In genomic region chr7:134278502-134279153, GRCh38 we compare ENCODE assay signal across 20 cellular contexts. TPM values are rescaled to one million over a fixed set of nuclear protein-coding genes. Genes with fewer than 3 reads are reported as not detected.
DNase-seq lines count a peak whose midpoint lies in the region; ATAC-seq, FAIRE-seq and TF ChIP-seq lines count a peak whose summit lies in the region.
"Had no signal": no experiment of that assay in that cellular context is flagged by ENCODE, and none has a peak within 500 bp of the region (broad histone marks: within the 10 kb centered on the region; RNA-seq: fewer than 3 reads in every experiment).

No MANE protein-coding gene starts in this region.

- H3K4me3 Mint-ChIP-seq in nephron = no peak overlapping the region
- H3K4me3 Mint-ChIP-seq: CD4-positive, alpha-beta memory T cell; HFFc6 had no signal

- no peak for TF ChIP-seq POLR2A in A549 (IDR thresholded peaks at IDR 0.05; ENCODE audit: low read length)

- no peak overlapping the region for H3K27ac ChIP-seq in A549
- H3K27ac ChIP-seq in OCI-LY3 (ENCODE audit: low read length) = no peak overlapping the region
- H3K27ac ChIP-seq in PC-3 (ENCODE audit: low read length) = no peak overlapping the region

- peaks cover 2% of the 10 kb centered on the region; the same call in 1 of the 2 replicates for H3K27me3 ChIP-seq in OCI-LY3 (ENCODE audit: low read depth, low read length)
- peaks cover 14% of the 10 kb centered on the region for H3K27me3 ChIP-seq in PC-3 (ENCODE audit: low read length)

- 0 out of 2 replicates have a peak overlapping the region, but pooled peaks have one; percentile 4 for H2AFZ ChIP-seq in OCI-LY3 (ENCODE audit: low read depth, low read length)
- H2AFZ ChIP-seq in PC-3 (ENCODE audit: low read length) = no peak overlapping the region

- ATAC-seq in A549 (no peak), PC-3 (no peak)

- TF ChIP-seq CTCF in A549 (IDR thresholded peaks at IDR 0.05) (no peak), OCI-LY3 (IDR thresholded peaks at IDR 0.05; ENCODE audit: low read depth, low read length) (no peak), nephron (IDR thresholded peaks at IDR 0.05; ENCODE audit: unreplicated experiment in 3 of 3) (no peak), PC-3 (conservative IDR thresholded peaks at IDR 0.05; ENCODE audit: low read depth, low read length) (no peak)

- no peaks in the 10 kb centered on the region for H3K4me1 Mint-ChIP-seq in nephron

- H3K9me3 ChIP-seq in A549 = no peaks in the 10 kb centered on the region
- H3K9me3 ChIP-seq in OCI-LY3 (ENCODE audit: insufficient read depth, low read length) = no peaks in the 10 kb centered on the region
- no peaks in the 10 kb centered on the region for H3K9me3 ChIP-seq in PC-3 (ENCODE audit: low read length)
- H3K9me3 ChIP-seq: HAP-1 had no signal

- peak; percentile 72 for FAIRE-seq in A549 (lab: Jason Lieb, UNC)
- FAIRE-seq in RCC 7860 (lab: Jason Lieb, UNC) = no peak
- FAIRE-seq: GM18507, H54 had no signal

- H3K36me3 ChIP-seq in OCI-LY3 (replicated peaks; ENCODE audit: low read depth, low read length) (no peaks in the 10 kb centered on the region), PC-3 (ENCODE audit: low read depth, low read length) (no peaks in the 10 kb centered on the region)
- H3K36me3 ChIP-seq: HAP-1 had no signal

- TF ChIP-seq RAD21 in A549 (conservative IDR thresholded peaks at IDR 0.05 in 1 of 2, IDR thresholded peaks at IDR 0.05 in 1 of 2) = no peak

- peaks cover 7% of the 10 kb centered on the region; the same call in 2 of the 3 replicates for H3K4me1 ChIP-seq in A549
- H3K4me1 ChIP-seq in OCI-LY3 (ENCODE audit: low read length) = no peaks in the 10 kb centered on the region
- no peaks in the 10 kb centered on the region for H3K4me1 ChIP-seq in PC-3 (ENCODE audit: insufficient read depth, low read length)
- H3K4me1 ChIP-seq: HAP-1 had no signal

- POLR2A ChIA-PET in A549 (lab: Yijun Ruan, JAX) = no interaction called here
- POLR2A ChIA-PET in PC-3 (lab: Charles Lee; ENCODE audit: unreplicated experiment) = no interaction called here

- no peaks in the 10 kb centered on the region for H3F3A ChIP-seq in PC-3 (ENCODE audit: low read length, unreplicated experiment)

- H3K27ac Mint-ChIP-seq in nephron = peak overlapping the region in 2 of 3 experiments; percentile 28 to 77
- H3K27ac Mint-ChIP-seq: CD4-positive, alpha-beta memory T cell; HFFc6 had no signal

- H3K27me3 Mint-ChIP-seq in nephron (ENCODE audit: low read depth) = peaks cover 4% of the 10 kb centered on the region

- no TSS peak for BruUV-seq in PC-3 (replicated peaks; lab: Mats Ljungman, UMichigan)

- TF ChIP-seq EP300 in A549 (IDR thresholded peaks at IDR 0.05) = no peak

- no peaks in the 10 kb centered on the region for H3K36me3 Mint-ChIP-seq in nephron (ENCODE audit: low read depth)
- H3K36me3 Mint-ChIP-seq: CD4-positive, alpha-beta memory T cell had no signal

- CTCF ChIA-PET in A549 (lab: Yijun Ruan, JAX) = interaction anchor here (0.9 kb wide), 1 partner anchor 81 kb away, joined by 3 read pairs; no protein-coding TSS in a partner anchor
- CTCF ChIA-PET in PC-3 (lab: Charles Lee) = no interaction called here

- intact Hi-C loops in PC-3 (cut with micrococcal nuclease) = no loop called here

- H3K9ac ChIP-seq in OCI-LY3 (ENCODE audit: low read length) (no peak overlapping the region), PC-3 (ENCODE audit: low read length) (no peak overlapping the region)

- no peaks in the 10 kb centered on the region for H4K20me1 ChIP-seq in OCI-LY3 (ENCODE audit: insufficient read depth, low read length)
- no peaks in the 10 kb centered on the region for H4K20me1 ChIP-seq in PC-3 (ENCODE audit: low read length)

- H3K9me2 ChIP-seq in PC-3 (replicated peaks; ENCODE audit: low read length) = no peaks in the 10 kb centered on the region

- H3K9me3 Mint-ChIP-seq in nephron = no peaks in the 10 kb centered on the region
- H3K9me3 Mint-ChIP-seq: HFFc6 had no signal

- no peak for DNase-seq in A549 (ENCODE audit: low read depth in 1 of 2, low spot score in 1 of 2)
- peak; percentile 43 for DNase-seq in renal cortical epithelial cell (ENCODE audit: low read depth)
- DNase-seq in PC-3 = no peak
- DNase-seq in RCC 7860 (ENCODE audit: low spot score) = no peak
- DNase-seq in stimulated activated CD4-positive, alpha-beta T cell treated with anti-CD3 and anti-CD28 coated beads, Interleukin-4, amount 100 ng/mL, for 24 hours = no peak
- DNase-seq: 8988T; C1 segment of cervical spinal cord; Calu3; CD4-positive, alpha-beta memory T cell; COR-L47; DMS53; DMS79 treated with DMSO at 0.1 percent for 48 hours; GF-D8; GOT3; HFFc6 had no signal

- peak overlapping the region; percentile 25; the same call in 2 of the 3 replicates for H3K4me2 ChIP-seq in A549
- H3K4me2 ChIP-seq in OCI-LY3 (ENCODE audit: low read length) = no peak overlapping the region
- no peak overlapping the region for H3K4me2 ChIP-seq in PC-3 (ENCODE audit: low read length)

- 49% methylated on average over 7 of the region's 7 CpGs for WGBS in A549 (ENCODE audit: missing lambda C conversion rate)

- H3K79me2 ChIP-seq in OCI-LY3 (ENCODE audit: low read length) (no peaks in the 10 kb centered on the region), PC-3 (ENCODE audit: low read length) (no peaks in the 10 kb centered on the region)

- H3K4me3 ChIP-seq in A549 (no peak overlapping the region), OCI-LY3 (ENCODE audit: low read length) (no peak overlapping the region), PC-3 (ENCODE audit: low read length) (no peak overlapping the region)
- H3K4me3 ChIP-seq: HAP-1 had no signal

TF ChIP-seq in A549, 52 proteins besides CTCF, POLR2A, EP300 and RAD21:
- TF ChIP-seq NPAS2 (CRISPR knock-in tag; IDR thresholded peaks at IDR 0.05; ENCODE audit: borderline replicate concordance) (no peak), CHD4 (IDR thresholded peaks at IDR 0.05; ENCODE audit: borderline replicate concordance) (no peak), REST (IDR thresholded peaks at IDR 0.05) (no peak), HES2 (IDR thresholded peaks at IDR 0.05) (no peak), SMC3 (IDR thresholded peaks at IDR 0.05) (no peak), JUNB (IDR thresholded peaks at IDR 0.05) (no peak), POLR2AphosphoS2 (conservative IDR thresholded peaks at IDR 0.05; ENCODE audit: low read length) (no peak), BCL3 (IDR thresholded peaks at IDR 0.05) (no peak), CHD2 (IDR thresholded peaks at IDR 0.05; ENCODE audit: low read length, partially characterized antibody) (no peak), NFE2L2 (conservative IDR thresholded peaks at IDR 0.05; ENCODE audit: low read length) (no peak), HOXB5 (CRISPR knock-in tag; IDR thresholded peaks at IDR 0.05) (no peak)

RNA-seq across cellular contexts. Expression of gene SLC35B4, which starts 38.1 kb away (rescaled TPM):
- polyA plus RNA-seq in A549 (2011; rRNA removed) (73.0 and 83.9 TPM in 2 replicates), A549 (2017; fragmentation: RNase III; extraction: RNeasy Plus Mini Kit Qiagen cat#74134 plus additional on column Dnase treatment) (29.1 to 36.0 TPM (median 32.8 TPM) in 3 replicates)
- polyA plus RNA-seq in A549 (2012; cell fraction: cytosol; rRNA removed) = 22.5 and 28.4 TPM in 2 replicates
- 25.8 and 35.9 TPM in 2 replicates for polyA plus RNA-seq in A549 (2012; cell fraction: nucleus; rRNA removed)
- polyA minus RNA-seq in A549 (2011; rRNA and poly(A)+ RNA removed) = 112 and 123 TPM in 2 replicates
- total RNA-seq in renal cortical epithelial cell (11.5 and 12.5 TPM in 2 replicates), PC-3 (2014; rRNA removed) (34.2 and 45.0 TPM in 2 replicates)
